ENCODE assay signal across 11 cellular contexts in the genomic region with DNA sequence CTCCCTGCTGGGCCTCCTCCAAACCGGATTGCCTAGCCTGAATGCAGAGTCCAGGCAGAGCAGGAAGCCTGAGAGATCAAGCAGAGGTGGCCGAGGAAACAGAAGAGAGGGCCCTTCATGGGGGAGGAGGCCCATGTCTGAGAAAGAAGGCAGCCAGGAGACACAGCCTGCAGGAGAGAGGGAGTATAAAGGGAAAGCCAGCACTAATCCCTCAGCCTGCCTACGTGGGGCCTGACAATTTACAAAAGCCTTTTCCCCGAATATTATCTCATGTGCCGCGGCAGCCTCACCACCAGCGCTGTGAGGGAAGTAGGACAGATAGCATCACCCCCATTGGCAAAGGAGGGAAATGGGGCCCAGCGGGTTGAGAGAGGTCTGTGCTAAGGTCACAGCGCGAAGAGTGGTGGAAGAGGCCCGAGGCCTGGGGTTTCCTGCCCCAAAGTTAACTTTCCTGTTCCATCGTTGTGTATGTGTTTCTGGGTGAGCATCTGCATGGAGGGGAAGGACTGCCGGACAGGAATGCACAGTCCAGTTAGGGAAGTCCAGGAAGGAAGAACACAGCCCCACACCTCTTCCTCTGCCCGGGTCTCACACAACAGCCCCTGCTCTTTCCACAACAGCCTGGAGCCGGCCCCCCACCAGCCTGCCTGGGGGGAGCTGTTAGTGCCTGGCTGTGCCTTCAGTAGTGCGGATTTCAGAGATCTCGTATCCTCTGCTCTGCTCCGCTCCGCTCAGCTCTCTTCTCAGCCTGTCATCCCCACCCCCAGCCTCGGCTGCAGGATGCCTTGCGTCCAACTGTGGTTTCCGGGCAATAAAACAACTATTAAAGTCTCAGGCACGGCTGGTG. TPM values are rescaled to one million over a fixed set of nuclear protein-coding genes. Genes with fewer than 3 reads are reported as not detected.
DNase-seq lines count a peak whose midpoint lies in the region; ATAC-seq and TF ChIP-seq lines count a peak whose summit lies in the region.
"Had no signal": no experiment of that assay in that cellular context is flagged by ENCODE, and none has a peak within 500 bp of the region (broad histone marks: within the 10 kb centered on the region; RNA-seq: fewer than 3 reads in every experiment).

No MANE protein-coding gene starts in this region.

- no peak overlapping the region for H2AFZ ChIP-seq in OCI-LY1 (ENCODE audit: low read length)

- peaks cover 9% of the 10 kb centered on the region for H3K4me1 Mint-ChIP-seq in glutamatergic neuron (ENCODE audit: low read depth, unreplicated experiment)
- peaks cover 13 to 22% (median 21%) of the 10 kb centered on the region in 3 donors for H3K4me1 Mint-ChIP-seq in T-cell

- peak overlapping the region; percentile 51 for H3K4me2 ChIP-seq in OCI-LY1 (ENCODE audit: low read length)

- H3K27ac ChIP-seq in OCI-LY1 (ENCODE audit: low read depth, low read length, poor library complexity, severe bottlenecking) (peak overlapping the region; percentile 73), spleen (peak overlapping the region in 3 of 8 donors; percentile 21 to 54 (median 21))

- peak overlapping the region; percentile 27 for H3K4me3 ChIP-seq in OCI-LY1 (ENCODE audit: low read depth, low read length, poor library complexity, severe bottlenecking)
- H3K4me3 ChIP-seq in spleen = peak overlapping the region in 1 of 8 donors; percentile 22

- H3K36me3 Mint-ChIP-seq in glutamatergic neuron (ENCODE audit: unreplicated experiment) (no peaks in the 10 kb centered on the region), T-cell (no peaks in the 10 kb centered on the region)

- no peak for TF ChIP-seq CTCF in OCI-LY1 (IDR thresholded peaks at IDR 0.05; ENCODE audit: low read length)
- TF ChIP-seq CTCF in glutamatergic neuron (IDR thresholded peaks at IDR 0.05; ENCODE audit: partially characterized antibody, unreplicated experiment) = no peak
- TF ChIP-seq CTCF in spleen (IDR thresholded peaks at IDR 0.05 in 8 of 11, conservative IDR thresholded peaks at IDR 0.05 in 3 of 11) = no peak

- H4K20me1 ChIP-seq in OCI-LY1 (ENCODE audit: insufficient read depth, low read length) = no peaks in the 10 kb centered on the region

- peaks cover 7% of the 10 kb centered on the region for H3K27me3 Mint-ChIP-seq in glutamatergic neuron (ENCODE audit: unreplicated experiment)
- H3K27me3 Mint-ChIP-seq in T-cell = peaks cover 2 to 13% of the 10 kb centered on the region in 2 donors

- peak overlapping the region; percentile 50; the same call in 1 of the 2 replicates for H3K9ac ChIP-seq in OCI-LY1 (ENCODE audit: low read length)

- WGBS in spleen, 5 donors = 18 to 34% (median 23%) methylated on average over 21 to 23 of the region's 23 CpGs

- H3K9me2 ChIP-seq in OCI-LY1 (ENCODE audit: low read depth, low read length) = no peaks in the 10 kb centered on the region

- H3K9me3 Mint-ChIP-seq in glutamatergic neuron (ENCODE audit: unreplicated experiment) = no peaks in the 10 kb centered on the region
- no peaks in the 10 kb centered on the region for H3K9me3 Mint-ChIP-seq in T-cell
- H3K9me3 Mint-ChIP-seq: activated T-helper 2 cell treated with anti-CD3 and anti-CD28 coated beads, Interferon-gamma antibody, Interleukin-2, Interleukin-4, amounts not matched to agents 10 μg/mL and 5 μg/mL and 100 μg/mL, durations not matched to agents 14 hours and 24 hours and 36 hours had no signal

- no peaks in the 10 kb centered on the region for H3F3A ChIP-seq in OCI-LY1 (ENCODE audit: insufficient read depth, low read length)

- H3K79me2 ChIP-seq in OCI-LY1 (ENCODE audit: insufficient read depth, low read length) = no peaks in the 10 kb centered on the region

- peak; percentile 38 for DNase-seq in Right ventricle myocardium superior
- DNase-seq in left ventricle myocardium superior = no peak
- peak; percentile 21 for DNase-seq in glutamatergic neuron
- DNase-seq in spleen = peak; percentile 80
- DNase-seq in activated CD4-positive, CD25-positive, alpha-beta regulatory T cell (lab: John Stamatoyannopoulos, UW) = no peak
- DNase-seq in T-cell = no peak
- DNase-seq in NCI-H187 (lab: John Stamatoyannopoulos, UW) = no peak
- DNase-seq: NCI-H2029 treated with DMSO at 0.1 percent for 48 hours; stimulated activated naive CD4-positive, alpha-beta T cell treated with Interleukin-2 at 50 U/mL for 16 hours had no signal

- H3K4me1 ChIP-seq in OCI-LY1 (ENCODE audit: insufficient read depth, low read length, severe bottlenecking) = peaks cover 54% of the 10 kb centered on the region
- peaks cover 0 to 87% (median 55%) of the 10 kb centered on the region in 6 donors for H3K4me1 ChIP-seq in spleen

- H3K27ac Mint-ChIP-seq in glutamatergic neuron (ENCODE audit: unreplicated experiment) = no peak overlapping the region
- H3K27ac Mint-ChIP-seq in T-cell = no peak overlapping the region
- H3K27ac Mint-ChIP-seq: activated T-helper 2 cell treated with anti-CD3 and anti-CD28 coated beads, Interferon-gamma antibody, Interleukin-2, Interleukin-4, amounts not matched to agents 10 μg/mL and 5 μg/mL and 100 μg/mL, durations not matched to agents 14 hours and 24 hours and 36 hours had no signal

- intact Hi-C loops in Right ventricle myocardium superior (cut with DNase I) = no loop called here
- intact Hi-C loops in left ventricle myocardium superior (cut with micrococcal nuclease) = no loop called here
- intact Hi-C loops in spleen (cut with DNase I; ENCODE audit: low total_unique reads) = no loop called here

- H3K27me3 ChIP-seq in OCI-LY1 (ENCODE audit: insufficient read depth, low read length) (no peaks in the 10 kb centered on the region), spleen (replicated peaks in 1 of 7) (peaks cover 4 to 92% (median 46%) of the 10 kb centered on the region in 7 donors)

- no peaks in the 10 kb centered on the region for H3K9me3 ChIP-seq in OCI-LY1 (ENCODE audit: low read length)
- no peaks in the 10 kb centered on the region for H3K9me3 ChIP-seq in spleen

- H3K36me3 ChIP-seq in OCI-LY1 (ENCODE audit: insufficient read depth, low read length) (no peaks in the 10 kb centered on the region), spleen (no peaks in the 10 kb centered on the region)

- CTCF ChIA-PET in T-cell (lab: Charles Lee) = interaction anchor here in 1 of 2 donors (0.6 kb wide), 1 partner anchor 53 kb away, joined by 6 read pairs; no protein-coding TSS in a partner anchor

- peak overlapping the region; percentile 63 for H3K4me3 Mint-ChIP-seq in glutamatergic neuron (ENCODE audit: unreplicated experiment)
- no peak overlapping the region for H3K4me3 Mint-ChIP-seq in T-cell

- no peak for TF ChIP-seq POLR2A in spleen (IDR thresholded peaks at IDR 0.05)

- POLR2A ChIA-PET in T-cell (lab: Charles Lee) = no interaction called here

- ATAC-seq in Right ventricle myocardium superior (ENCODE audit: poor library complexity) (no peak), left ventricle myocardium superior (no peak), T-cell (replicated peaks in 1 of 4) (no peak)

RNA-seq across cellular contexts. Expression of gene BCOR, which starts 50.9 kb away (rescaled TPM):
- 14.0 TPM for total RNA-seq in Right ventricle myocardium superior
- total RNA-seq in left ventricle myocardium superior = 16.4 TPM
- total RNA-seq in glutamatergic neuron (ENCODE audit: unreplicated experiment) = 59.0 TPM
- 10 to 100 TPM; 26.1 to 38.6 (median 31.8) TPM for total RNA-seq in spleen
- 10 to 100 TPM in 1 of 3 donors, 1 to 10 TPM in 2; 8.3 to 13.1 (median 9.8) TPM for polyA plus RNA-seq in spleen
- 10 to 100 TPM; 24.4 to 49.2 (median 42.2) TPM for total RNA-seq in T-cell

Comparison
In these comparisons a context has a peak if more than half of its experiments do, and no peak if none do; other contexts are left out.
1. DNase-seq: peak in Right ventricle myocardium superior (single experiment), glutamatergic neuron (single experiment) and spleen (single experiment); none in left ventricle myocardium superior (single experiment), activated CD4-positive, CD25-positive, alpha-beta regulatory T cell (0 of 4), T-cell (0 of 34) and NCI-H187 (0 of 2).